In the genomic region with DNA sequence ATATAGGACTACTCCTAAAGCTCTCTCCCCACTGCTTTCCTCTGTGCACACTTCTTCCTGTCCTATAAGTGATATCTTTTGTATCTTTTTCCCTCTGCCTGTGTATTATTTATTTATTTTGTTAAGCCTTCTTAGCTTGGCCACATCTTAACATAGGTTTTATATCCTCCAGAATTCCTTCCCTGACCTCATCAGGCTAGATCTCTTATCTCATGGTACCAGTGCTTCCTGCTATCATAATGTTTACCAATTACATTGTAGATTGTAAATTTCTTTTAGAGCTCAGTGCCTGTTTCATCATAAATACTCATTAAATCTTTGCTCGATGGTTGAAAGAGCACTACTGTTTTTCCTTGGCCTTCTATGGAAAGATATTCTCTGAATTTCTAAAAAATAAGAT, we compare ENCODE assay signal across 1 cellular context.
TF ChIP-seq lines count a peak whose summit lies in the region.

No MANE protein-coding gene starts in this region.

TF ChIP-seq in H1, 55 proteins besides CTCF, POLR2A, EP300 and RAD21:
- no peak for TF ChIP-seq PHF8 (conservative IDR thresholded peaks at IDR 0.05; ENCODE audit: low read depth, low read length)
- no peak for TF ChIP-seq HDAC6 (IDR thresholded peaks at IDR 0.05; ENCODE audit: low read depth, low read length)
- no peak for TF ChIP-seq KDM4A (IDR thresholded peaks at IDR 0.05; ENCODE audit: low read depth, low read length, severe bottlenecking)
- TF ChIP-seq SP1 (IDR thresholded peaks at IDR 0.05; ENCODE audit: low read depth, low read length), result no peak
- no peak for TF ChIP-seq TCF12 (IDR thresholded peaks at IDR 0.05; ENCODE audit: low read depth, low read length)
- TF ChIP-seq ATF3 (IDR thresholded peaks at IDR 0.05; ENCODE audit: insufficient read depth, low read depth, low read length), result no peak
- no peak for TF ChIP-seq SP2 (IDR thresholded peaks at IDR 0.05; ENCODE audit: low read length)
- no peak for TF ChIP-seq GABPA (IDR thresholded peaks at IDR 0.05; ENCODE audit: borderline replicate concordance, insufficient read depth, low read length)
- no peak for TF ChIP-seq GTF2F1 (IDR thresholded peaks at IDR 0.05; ENCODE audit: borderline replicate concordance, low read depth, low read length)
- TF ChIP-seq, protein P1, sequence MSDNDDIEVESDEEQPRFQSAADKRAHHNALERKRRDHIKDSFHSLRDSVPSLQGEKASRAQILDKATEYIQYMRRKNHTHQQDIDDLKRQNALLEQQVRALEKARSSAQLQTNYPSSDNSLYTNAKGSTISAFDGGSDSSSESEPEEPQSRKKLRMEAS (IDR thresholded peaks at IDR 0.05), result no peak
- no peak for TF ChIP-seq CHD2 (IDR thresholded peaks at IDR 0.05; ENCODE audit: low read length)
- no peak for TF ChIP-seq TAF1 (IDR thresholded peaks at IDR 0.05; ENCODE audit: low read depth, low read length)
- no peak for TF ChIP-seq NRF1 (IDR thresholded peaks at IDR 0.05; ENCODE audit: low read depth, low read length)
- no peak for TF ChIP-seq RNF2 (IDR thresholded peaks at IDR 0.05; ENCODE audit: borderline replicate concordance, low read depth, low read length, missing control alignments, poor library complexity, severe bottlenecking)
- TF ChIP-seq KDM5A (IDR thresholded peaks at IDR 0.05; ENCODE audit: low read length), result no peak
- no peak for TF ChIP-seq MAFK (IDR thresholded peaks at IDR 0.05; ENCODE audit: low read depth, low read length)
- no peak for TF ChIP-seq RFX5 (IDR thresholded peaks at IDR 0.05; ENCODE audit: borderline replicate concordance, low read depth, low read length)
